ENCODE assay signal across 9 cellular contexts in the genomic region with DNA sequence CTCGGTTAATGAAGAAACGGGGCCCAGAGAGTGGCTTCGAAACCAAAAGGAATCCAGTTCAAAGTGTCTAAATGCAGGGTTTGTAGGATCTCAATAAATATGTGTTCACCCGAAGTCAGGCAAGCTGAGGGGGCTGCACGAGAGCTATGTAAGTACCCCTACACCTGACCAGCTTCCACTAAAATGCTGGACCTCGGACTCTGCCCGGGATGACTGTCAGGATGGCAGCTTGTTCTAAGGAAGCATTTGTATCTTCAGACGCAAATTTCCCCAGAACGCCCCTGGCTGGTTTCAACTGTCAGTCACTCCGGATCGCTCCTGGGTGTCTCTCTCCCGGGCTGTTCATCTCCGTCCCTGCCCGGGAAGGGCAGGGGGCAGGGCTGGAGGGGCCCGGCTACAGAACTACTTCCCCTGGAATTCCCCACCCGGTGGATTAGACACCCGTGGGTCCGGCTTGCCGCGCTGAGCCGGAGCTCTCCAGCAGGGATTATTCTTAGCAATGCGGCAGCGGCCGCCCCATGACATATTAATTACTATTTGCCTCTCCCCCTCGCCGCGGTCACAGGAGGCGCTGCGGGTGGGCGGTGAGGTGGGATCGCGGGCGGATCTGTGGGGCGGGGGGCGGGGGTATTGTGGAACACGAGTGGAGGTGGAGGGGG.
DNase-seq lines count a peak whose midpoint lies in the region; ATAC-seq and TF ChIP-seq lines count a peak whose summit lies in the region.
"Had no signal": no experiment of that assay in that cellular context is flagged by ENCODE, and none has a peak within 500 bp of the region (broad histone marks: within the 10 kb centered on the region; RNA-seq: fewer than 3 reads in every experiment).

No MANE protein-coding gene starts in this region.

- ATAC-seq in GM19395 (IDR thresholded peaks at IDR 0.05; ENCODE audit: unreplicated experiment) (no peak), HG03460 (IDR thresholded peaks at IDR 0.05; ENCODE audit: unreplicated experiment) (no peak)

- H3K36me3 ChIP-seq in HEK293 (ENCODE audit: control insufficient read depth in 2 of 2, insufficient read depth in 1 of 2, low read length in 2 of 2), result no peaks in the 10 kb centered on the region
- H3K36me3 ChIP-seq in ascending aorta, result no peaks in the 10 kb centered on the region
- no peaks in the 10 kb centered on the region for H3K36me3 ChIP-seq in iPS-15b (ENCODE audit: control insufficient read depth, insufficient read depth, low read length)

- CTCF ChIA-PET in HEK293 (lab: Yijun Ruan, JAX), result interaction anchor here (0.6 to 2.1 kb wide), 6 partner anchors 10 to 1158 kb away, joined by 3 to 9 read pairs (median 4); no protein-coding TSS in a partner anchor

- H3K4me1 ChIP-seq in HEK293 (ENCODE audit: control insufficient read depth, insufficient read depth, low read length), result peaks cover 2% of the 10 kb centered on the region; the same call in 1 of the 2 replicates
- H3K4me1 ChIP-seq in ascending aorta, result peaks cover 0 to 2% of the 10 kb centered on the region in 2 donors
- H3K4me1 ChIP-seq in iPS-15b (ENCODE audit: control insufficient read depth, insufficient read depth, low read length), result peaks cover 5% of the 10 kb centered on the region

- no peak overlapping the region for H3K9ac ChIP-seq in iPS-15b (ENCODE audit: low read depth, low read length)
- H3K9ac ChIP-seq: KMS-11 had no signal

- H3K27ac ChIP-seq in HEK293 (ENCODE audit: extremely low read depth, low read depth, low read length), result peak overlapping the region; percentile 8; the same call in 1 of the 2 replicates
- no peak overlapping the region for H3K27ac ChIP-seq in ascending aorta
- peak overlapping the region in 18 of 21 experiments; percentile 26 to 90 (median 76) for H3K27ac ChIP-seq in skin epidermis
- H3K27ac ChIP-seq: KMS-11 had no signal

- H3K9me3 ChIP-seq in HEK293 (ENCODE audit: control insufficient read depth, insufficient read depth, low read depth, low read length), result no peaks in the 10 kb centered on the region
- no peaks in the 10 kb centered on the region for H3K9me3 ChIP-seq in ascending aorta
- H3K9me3 ChIP-seq in iPS-15b (ENCODE audit: control insufficient read depth, insufficient read depth, low read length), result no peaks in the 10 kb centered on the region

- DNase-seq in ascending aorta (ENCODE audit: low spot score in 2 of 2) (no peak), hepatic stellate cell (ENCODE audit: low spot score) (no peak)
- no peak for DNase-seq in activated naive CD4-positive, alpha-beta T cell treated with anti-CD3 and anti-CD28 coated beads, Interleukin-2, amount 50 U/mL, for 16 hours

- H3K27me3 ChIP-seq in ascending aorta (peaks cover 4% of the 10 kb centered on the region), iPS-15b (ENCODE audit: control insufficient read depth, insufficient read depth, low read length) (peaks cover 29% of the 10 kb centered on the region)

- TF ChIP-seq CTCF in HEK293 (tag by site-specific recombination; IDR thresholded peaks at IDR 0.05) (no peak), ascending aorta (IDR thresholded peaks at IDR 0.05) (no peak)

- H3K4me3 ChIP-seq in HEK293 (ENCODE audit: low read depth, low read length) (peak overlapping the region; percentile 77), ascending aorta (peak overlapping the region; percentile 64 to 68), iPS-15b (ENCODE audit: low read depth, low read length) (peak overlapping the region; percentile 76), skin epidermis (peak overlapping the region; percentile 39 to 71 (median 46))

- intact Hi-C loops in ascending aorta (cut with DNase I), result no loop called here

- POLR2A ChIA-PET in HEK293 (lab: Yijun Ruan, JAX), result interaction anchor here (0.6 to 0.7 kb wide), 3 partner anchors 107 to 830 kb away, joined by 3 to 4 read pairs (median 3); no protein-coding TSS in a partner anchor

TF ChIP-seq in HEK293, 187 proteins besides CTCF, POLR2A, EP300 and RAD21 (continues in another document):
- TF ChIP-seq FEZF1 (tag by site-specific recombination; IDR thresholded peaks at IDR 0.05) (no peak), ZNF335 (tag by site-specific recombination; conservative IDR thresholded peaks at IDR 0.05) (0 out of 2 replicates have a peak, but pooled peaks have one; percentile 58), KLF1 (tag by site-specific recombination; IDR thresholded peaks at IDR 0.05) (no peak), ZNF302 (tag by site-specific recombination; IDR thresholded peaks at IDR 0.05; ENCODE audit: low read depth) (no peak), SCRT1 (tag by site-specific recombination; IDR thresholded peaks at IDR 0.05; ENCODE audit: borderline replicate concordance) (no peak), ZNF768 (tag by site-specific recombination; IDR thresholded peaks at IDR 0.05) (no peak), ZFP69B (tag by site-specific recombination; IDR thresholded peaks at IDR 0.05) (no peak), ZNF677 (tag by site-specific recombination; IDR thresholded peaks at IDR 0.05) (no peak), GLIS1 (tag by site-specific recombination; IDR thresholded peaks at IDR 0.05) (peak; percentile 80), ZNF391 (tag by site-specific recombination; IDR thresholded peaks at IDR 0.05; ENCODE audit: borderline replicate concordance, low read depth) (no peak), ZNF571 (tag by site-specific recombination; IDR thresholded peaks at IDR 0.05) (no peak), ZNF169 (tag by site-specific recombination; IDR thresholded peaks at IDR 0.05) (no peak), ZNF555 (tag by site-specific recombination; conservative IDR thresholded peaks at IDR 0.05) (no peak)
- TF ChIP-seq, protein P1, sequence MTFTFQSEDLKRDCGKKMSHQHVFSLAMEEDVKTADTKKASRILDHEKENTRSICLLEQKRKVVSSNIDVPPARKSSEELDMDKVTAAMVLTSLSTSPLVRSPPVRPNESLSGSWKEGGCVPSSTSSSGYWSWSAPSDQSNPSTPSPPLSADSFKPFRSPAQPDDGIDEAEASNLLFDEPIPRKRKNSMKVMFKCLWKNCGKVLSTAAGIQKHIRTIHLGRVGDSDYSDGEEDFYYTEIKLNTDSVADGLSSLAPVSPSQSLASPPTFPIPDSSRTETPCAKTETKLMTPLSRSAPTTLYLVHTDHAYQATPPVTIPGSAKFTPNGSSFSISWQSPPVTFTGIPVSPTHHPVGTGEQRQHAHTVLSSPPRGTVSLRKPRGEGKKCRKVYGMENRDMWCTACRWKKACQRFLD (tag by site-specific recombination; IDR thresholded peaks at IDR 0.05), result no peak
- TF ChIP-seq, protein P2, sequence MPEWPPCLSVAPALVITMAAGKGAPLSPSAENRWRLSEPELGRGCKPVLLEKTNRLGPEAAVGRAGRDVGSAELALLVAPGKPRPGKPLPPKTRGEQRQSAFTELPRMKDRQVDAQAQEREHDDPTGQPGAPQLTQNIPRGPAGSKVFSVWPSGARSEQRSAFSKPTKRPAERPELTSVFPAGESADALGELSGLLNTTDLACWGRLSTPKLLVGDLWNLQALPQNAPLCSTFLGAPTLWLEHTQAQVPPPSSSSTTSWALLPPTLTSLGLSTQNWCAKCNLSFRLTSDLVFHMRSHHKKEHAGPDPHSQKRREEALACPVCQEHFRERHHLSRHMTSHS (tag by site-specific recombination; IDR thresholded peaks at IDR 0.05), result no peak
- TF ChIP-seq, protein P3, sequence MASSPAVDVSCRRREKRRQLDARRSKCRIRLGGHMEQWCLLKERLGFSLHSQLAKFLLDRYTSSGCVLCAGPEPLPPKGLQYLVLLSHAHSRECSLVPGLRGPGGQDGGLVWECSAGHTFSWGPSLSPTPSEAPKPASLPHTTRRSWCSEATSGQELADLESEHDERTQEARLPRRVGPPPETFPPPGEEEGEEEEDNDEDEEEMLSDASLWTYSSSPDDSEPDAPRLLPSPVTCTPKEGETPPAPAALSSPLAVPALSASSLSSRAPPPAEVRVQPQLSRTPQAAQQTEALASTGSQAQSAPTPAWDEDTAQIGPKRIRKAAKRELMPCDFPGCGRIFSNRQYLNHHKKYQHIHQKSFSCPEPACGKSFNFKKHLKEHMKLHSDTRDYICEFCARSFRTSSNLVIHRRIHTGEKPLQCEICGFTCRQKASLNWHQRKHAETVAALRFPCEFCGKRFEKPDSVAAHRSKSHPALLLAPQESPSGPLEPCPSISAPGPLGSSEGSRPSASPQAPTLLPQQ (tag by site-specific recombination; IDR thresholded peaks at IDR 0.05), result no peak
- TF ChIP-seq, protein P4, sequence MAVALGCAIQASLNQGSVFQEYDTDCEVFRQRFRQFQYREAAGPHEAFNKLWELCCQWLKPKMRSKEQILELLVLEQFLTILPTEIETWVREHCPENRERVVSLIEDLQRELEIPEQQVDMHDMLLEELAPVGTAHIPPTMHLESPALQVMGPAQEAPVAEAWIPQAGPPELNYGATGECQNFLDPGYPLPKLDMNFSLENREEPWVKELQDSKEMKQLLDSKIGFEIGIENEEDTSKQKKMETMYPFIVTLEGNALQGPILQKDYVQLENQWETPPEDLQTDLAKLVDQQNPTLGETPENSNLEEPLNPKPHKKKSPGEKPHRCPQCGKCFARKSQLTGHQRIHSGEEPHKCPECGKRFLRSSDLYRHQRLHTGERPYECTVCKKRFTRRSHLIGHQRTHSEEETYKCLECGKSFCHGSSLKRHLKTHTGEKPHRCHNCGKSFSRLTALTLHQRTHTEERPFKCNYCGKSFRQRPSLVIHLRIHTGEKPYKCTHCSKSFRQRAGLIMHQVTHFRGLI (tag by site-specific recombination; IDR thresholded peaks at IDR 0.05), result no peak
- TF ChIP-seq, protein P5, sequence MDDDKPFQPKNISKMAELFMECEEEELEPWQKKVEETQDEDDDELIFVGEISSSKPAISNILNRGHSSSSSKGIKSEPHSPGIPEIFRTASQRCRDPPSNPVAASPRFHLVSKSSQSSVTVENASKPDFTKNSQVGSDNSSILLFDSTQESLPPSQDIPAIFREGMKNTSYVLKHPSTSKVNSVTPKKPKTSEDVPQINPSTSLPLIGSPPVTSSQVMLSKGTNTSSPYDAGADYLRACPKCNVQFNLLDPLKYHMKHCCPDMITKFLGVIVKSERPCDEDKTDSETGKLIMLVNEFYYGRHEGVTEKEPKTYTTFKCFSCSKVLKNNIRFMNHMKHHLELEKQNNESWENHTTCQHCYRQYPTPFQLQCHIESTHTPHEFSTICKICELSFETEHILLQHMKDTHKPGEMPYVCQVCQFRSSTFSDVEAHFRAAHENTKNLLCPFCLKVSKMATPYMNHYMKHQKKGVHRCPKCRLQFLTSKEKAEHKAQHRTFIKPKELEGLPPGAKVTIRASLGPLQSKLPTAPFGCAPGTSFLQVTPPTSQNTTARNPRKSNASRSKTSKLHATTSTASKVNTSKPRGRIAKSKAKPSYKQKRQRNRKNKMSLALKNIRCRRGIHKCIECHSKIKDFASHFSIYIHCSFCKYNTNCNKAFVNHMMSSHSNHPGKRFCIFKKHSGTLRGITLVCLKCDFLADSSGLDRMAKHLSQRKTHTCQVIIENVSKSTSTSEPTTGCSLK (tag by site-specific recombination; IDR thresholded peaks at IDR 0.05), result no peak

Comparison
In these comparisons a context has a peak if more than half of its experiments do, and no peak if none do; other contexts are left out.
1. H3K27ac ChIP-seq: peak in HEK293 (single experiment) and skin epidermis (18 of 21); none in ascending aorta (0 of 2).
2. Peak in every context shown above with its lines, with median percentiles within 50 percentile points of each other: H3K4me3 ChIP-seq.